Comparison of ENCODE assay signal across 11 cellular contexts in the genomic region with DNA sequence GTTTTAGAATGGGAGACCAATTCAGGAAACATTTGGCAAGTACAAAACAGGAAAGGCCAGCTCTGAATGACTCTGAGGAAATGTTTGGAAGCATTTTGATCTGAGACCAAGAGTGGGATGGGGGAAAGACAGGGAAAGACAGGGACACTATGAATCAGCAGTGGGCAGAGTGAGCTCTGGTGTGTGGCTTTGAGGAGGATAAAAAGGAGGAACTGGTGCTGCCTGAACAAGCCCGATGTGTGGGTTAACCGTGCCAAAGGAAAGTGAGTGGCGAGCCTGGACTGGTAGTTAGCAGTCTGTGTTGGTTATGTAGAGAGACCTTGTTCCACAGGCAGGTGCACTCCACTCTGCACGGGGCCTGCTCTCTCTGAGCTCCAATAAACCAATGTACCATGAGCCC. TPM values are rescaled to one million over a fixed set of nuclear protein-coding genes. Genes with fewer than 3 reads are reported as not detected.
DNase-seq lines count a peak whose midpoint lies in the region; FAIRE-seq and TF ChIP-seq lines count a peak whose summit lies in the region.
"Had no signal": no experiment of that assay in that cellular context is flagged by ENCODE, and none has a peak within 500 bp of the region (broad histone marks: within the 10 kb centered on the region; RNA-seq: fewer than 3 reads in every experiment).

No MANE protein-coding gene starts in this region.

- H3K27ac ChIP-seq in testis = no peak overlapping the region

- no peaks in the 10 kb centered on the region for H3K9me3 ChIP-seq in testis

- 79 to 96% methylated on average over 4 of the region's 4 CpGs for WGBS in testis, 2 donors

- peak; percentile 22 for DNase-seq in NCI-H2107 treated with DMSO at 0.1 percent for 48 hours (lab: John Stamatoyannopoulos, UW; ENCODE audit: unreplicated experiment)
- DNase-seq in NCI-H2107 (lab: John Stamatoyannopoulos, UW) = no peak
- DNase-seq in NCI-H1694 (lab: John Stamatoyannopoulos, UW) = peak; percentile 22
- DNase-seq in bronchial epithelial cell (ENCODE audit: low read depth) = peak; percentile 94
- peak; percentile 7 for DNase-seq in pulmonary artery endothelial cell (ENCODE audit: low read depth, low spot score)
- no peak for DNase-seq in SW 1271 (lab: John Stamatoyannopoulos, UW)
- no peak for DNase-seq in GM10266 (ENCODE audit: extremely low spot score)
- no peak for DNase-seq in testis
- DNase-seq: ACHN, PC-3 had no signal

- no peak for TF ChIP-seq POLR2A in testis (IDR thresholded peaks at IDR 0.05)

- H3K4me3 ChIP-seq in bronchial epithelial cell (ENCODE audit: low read depth, low read length) (no peak overlapping the region), testis (no peak overlapping the region)
- H3K4me3 ChIP-seq: smooth muscle cell had no signal

- intact Hi-C loops in testis (cut with DNase I; ENCODE audit: low total_unique reads) = no loop called here

- H3K27me3 ChIP-seq in bronchial epithelial cell (ENCODE audit: control insufficient read depth, insufficient read depth, low read length) (no peaks in the 10 kb centered on the region), testis (no peaks in the 10 kb centered on the region)

- H3K36me3 ChIP-seq in bronchial epithelial cell (ENCODE audit: control insufficient read depth, insufficient read depth, low read length) (no peaks in the 10 kb centered on the region), testis (ENCODE audit: low read depth, missing control alignments) (no peaks in the 10 kb centered on the region)

- no peaks in the 10 kb centered on the region for H3K4me1 ChIP-seq in testis

- no peak for TF ChIP-seq CTCF in bronchial epithelial cell (IDR thresholded peaks at IDR 0.05; ENCODE audit: insufficient read depth, low read length, severe bottlenecking)
- TF ChIP-seq CTCF in GM10266 (IDR thresholded peaks at IDR 0.05; ENCODE audit: control insufficient read depth, insufficient read depth, low read depth, missing control alignments) = no peak
- TF ChIP-seq CTCF in testis (IDR thresholded peaks at IDR 0.05) = no peak

- FAIRE-seq in bronchial epithelial cell (lab: Jason Lieb, UNC) = peak; percentile 99

RNA-seq across cellular contexts. Expression of a gene that starts 5.3 kb away (rescaled TPM):
- total RNA-seq in bronchial epithelial cell (37.4 and 43.0 TPM in 2 replicates), pulmonary artery endothelial cell (1.2 and 10.0 TPM in 2 replicates), testis (10 to 100 TPM; 29.9 to 47.3 TPM)
- 15.0 TPM for polyA plus RNA-seq in testis (ENCODE audit: insufficient read depth, low read depth, low replicate concordance)

Comparison
In these comparisons a context has a peak if more than half of its experiments do, and no peak if none do; other contexts are left out.
1. DNase-seq: peak in NCI-H2107 treated with DMSO at 0.1 percent for 48 hours (single experiment), NCI-H1694 (single experiment), bronchial epithelial cell (single experiment) and pulmonary artery endothelial cell (single experiment); none in NCI-H2107 (single experiment), SW 1271 (0 of 2), GM10266 (single experiment) and testis (single experiment).